ENCODE assay signal across 8 cellular contexts in the genomic region with DNA sequence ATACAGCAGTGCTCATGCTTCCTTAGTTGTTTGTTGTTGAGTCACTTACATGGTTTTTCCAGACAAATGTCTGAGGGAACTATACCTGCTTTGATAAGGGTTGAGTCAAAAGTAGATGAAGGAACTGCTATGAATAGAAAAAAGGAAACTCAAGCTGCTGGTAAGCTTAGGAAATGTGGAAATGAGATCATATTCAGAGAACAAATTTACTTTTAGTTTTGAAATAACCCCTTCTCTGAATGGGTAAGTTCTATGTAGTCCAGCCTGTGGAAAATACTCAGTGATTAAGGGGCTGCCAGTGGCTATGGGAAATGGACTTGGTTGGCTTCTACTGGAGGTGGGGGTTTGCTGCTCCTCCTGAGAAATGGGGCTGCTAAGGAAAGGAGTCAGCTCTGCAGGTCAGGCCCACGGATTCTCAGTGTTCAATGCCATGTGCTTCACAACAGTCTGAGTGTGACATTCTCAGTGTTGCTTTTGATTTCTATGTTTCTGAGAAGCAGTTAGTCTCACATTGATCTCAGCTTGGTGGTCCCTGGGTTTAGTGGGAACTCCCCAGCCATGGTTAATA. TPM values are rescaled to one million over a fixed set of nuclear protein-coding genes. Genes with fewer than 3 reads are reported as not detected.
DNase-seq lines count a peak whose midpoint lies in the region; ATAC-seq and TF ChIP-seq lines count a peak whose summit lies in the region.

No MANE protein-coding gene starts in this region.

- BruUV-seq in Calu3 (replicated peaks; lab: Mats Ljungman, UMichigan): no TSS peak

- intact Hi-C loops in Calu3 (cut with micrococcal nuclease; ENCODE audit: unreplicated experiment): loop anchor here (5.0 kb wide), 1 partner anchor 307 kb away; no protein-coding TSS in a partner anchor

- no peak overlapping the region for H3K27ac Mint-ChIP-seq in type B pancreatic cell
- no peak overlapping the region for H3K27ac Mint-ChIP-seq in Calu3 (ENCODE audit: unreplicated experiment)

- no peak for TF ChIP-seq CTCF in type B pancreatic cell (conservative IDR thresholded peaks at IDR 0.05)
- TF ChIP-seq CTCF in Calu3 (IDR thresholded peaks at IDR 0.05; ENCODE audit: unreplicated experiment): no peak

- H3K4me1 Mint-ChIP-seq in type B pancreatic cell (ENCODE audit: unreplicated experiment) (peaks cover 10% of the 10 kb centered on the region), Calu3 (ENCODE audit: low read depth, unreplicated experiment) (peaks cover 25% of the 10 kb centered on the region)

- no peaks in the 10 kb centered on the region for H3K27me3 Mint-ChIP-seq in type B pancreatic cell
- no peaks in the 10 kb centered on the region for H3K27me3 Mint-ChIP-seq in Calu3 (ENCODE audit: unreplicated experiment)

- DNase-seq in SKM-1 (lab: John Stamatoyannopoulos, UW; ENCODE audit: unreplicated experiment) (peak; percentile 73), dermis blood vessel endothelial cell (peak; percentile 80), type B pancreatic cell (ENCODE audit: extremely low spot score, unreplicated experiment) (no peak), Calu3 (no peak), superior temporal gyrus (ENCODE audit: extremely low spot score) (no peak)
- DNase-seq in stimulated activated CD4-positive, alpha-beta T cell treated with anti-CD3 and anti-CD28 coated beads, Interleukin-15, amount 100 ng/mL, for 48 hours (ENCODE audit: low read depth in 2 of 2): peak; percentile 47 to 54

- H3K4me3 Mint-ChIP-seq in type B pancreatic cell: no peak overlapping the region
- no peak overlapping the region for H3K4me3 Mint-ChIP-seq in Calu3 (ENCODE audit: low read depth, unreplicated experiment)

- peaks cover 4% of the 10 kb centered on the region for H3K9me3 Mint-ChIP-seq in type B pancreatic cell
- H3K9me3 Mint-ChIP-seq in Calu3 (ENCODE audit: low read depth, unreplicated experiment): peaks cover 2% of the 10 kb centered on the region

- peak; percentile 53 for ATAC-seq in GM18861 (IDR thresholded peaks at IDR 0.05; ENCODE audit: unreplicated experiment)
- ATAC-seq in HG02884 (IDR thresholded peaks at IDR 0.05; ENCODE audit: unreplicated experiment): peak; percentile 65

- CTCF ChIA-PET in Calu3 (lab: Charles Lee): interaction anchor here (1.2 kb wide), 1 partner anchor 475 kb away, joined by 3 read pairs; no protein-coding TSS in a partner anchor

- no peaks in the 10 kb centered on the region for H3K36me3 Mint-ChIP-seq in type B pancreatic cell
- H3K36me3 Mint-ChIP-seq in Calu3 (ENCODE audit: insufficient read depth, unreplicated experiment): no peaks in the 10 kb centered on the region

RNA-seq across cellular contexts. Expression of a gene that starts 47.7 kb away (rescaled TPM):
- total RNA-seq in dermis blood vessel endothelial cell (18.3 and 26.0 TPM in 2 replicates), type B pancreatic cell (ENCODE audit: low replicate concordance) (17.8 and 18.7 TPM in 2 replicates), Calu3 (2022) (27.9 and 33.7 TPM in 2 replicates)

Comparison
In these comparisons a context has a peak if more than half of its experiments do, and no peak if none do; other contexts are left out.
1. DNase-seq: peak in SKM-1 (single experiment), dermis blood vessel endothelial cell (single experiment) and stimulated activated CD4-positive, alpha-beta T cell treated with anti-CD3 and anti-CD28 coated beads, Interleukin-15, amount 100 ng/mL, for 48 hours (2 of 2); none in type B pancreatic cell (single experiment), Calu3 (single experiment) and superior temporal gyrus (single experiment).